20 cellular contexts compared by ENCODE assay signal in genomic region chr12:52455818-52456217, GRCh38. TPM values are rescaled to one million over a fixed set of nuclear protein-coding genes. Genes with fewer than 3 reads are reported as not detected.
"Had no signal": no experiment of that assay in that cellular context is flagged by ENCODE, and none has a peak within 500 bp of the region (broad histone marks: within the 10 kb centered on the region; RNA-seq: fewer than 3 reads in every experiment).

No MANE protein-coding gene starts in this region.

- ATAC-seq: mucosa of descending colon; naive thymus-derived CD4-positive, alpha-beta T cell; pancreas; stimulated activated naive CD8-positive, alpha-beta T cell treated with anti-CD3 and anti-CD28 coated beads, Interleukin-15, amount 100 ng/mL, for 72 hours had no signal

- DNase-seq: activated B cell treated with CpG ODN at 0.5 μM for 24 hours; activated CD4-positive, alpha-beta T cell treated with anti-CD3 and anti-CD28 coated beads, Interleukin-2, amount 10 ng/mL, durations not matched to agents 24 days and 14 days; activated naive CD8-positive, alpha-beta T cell treated with anti-CD3 and anti-CD28 coated beads for 36 hours; cerebellar nuclear complex; effector memory CD4-positive, alpha-beta T cell; left ventricle myocardium inferior; mucosa of descending colon; naive thymus-derived CD4-positive, alpha-beta T cell; pancreas; sigmoid colon; stimulated activated CD4-positive, alpha-beta T cell treated with anti-CD3 and anti-CD28 coated beads, Interleukin-1b, Interleukin-23, amount 100 ng/mL, for 48 hours; stimulated activated naive CD8-positive, alpha-beta T cell treated with anti-CD3 and anti-CD28 coated beads, Interleukin-15, amount 100 ng/mL, for 72 hours; T-helper 2 cell; upper lobe of left lung had no signal

- H3K4me3 Mint-ChIP-seq: activated B cell treated with CpG ODN at 0.5 μM for 24 hours; activated CD4-positive, alpha-beta T cell treated with anti-CD3 and anti-CD28 coated beads, Interleukin-2, amount 10 ng/mL, durations not matched to agents 24 days and 14 days; activated naive CD8-positive, alpha-beta T cell treated with anti-CD3 and anti-CD28 coated beads for 36 hours; activated T-helper 1 cell treated with anti-CD3 and anti-CD28 coated beads, Interleukin-12 subunit alpha, Interleukin-12 subunit beta, Interleukin-2, Interleukin-4 antibody, amounts not matched to agents 30 ng/mL and 10 ng/mL and 1 ng/mL, durations not matched to agents 14 hours and 24 hours and 36 hours; brain; dendritic cell treated with granulocyte-macrophage colony-stimulating factor and Interleukin-4, amounts not matched to agents 40 ng/mL and 50 ng/mL, for 4 days; memory B cell; naive thymus-derived CD4-positive, alpha-beta T cell; stimulated activated naive CD8-positive, alpha-beta T cell treated with anti-CD3 and anti-CD28 coated beads, Interleukin-15, amount 100 ng/mL, for 72 hours had no signal

- H3K4me1 Mint-ChIP-seq: activated B cell treated with CpG ODN at 0.5 μM for 24 hours; memory B cell; stimulated activated naive CD8-positive, alpha-beta T cell treated with anti-CD3 and anti-CD28 coated beads, Interleukin-15, amount 100 ng/mL, for 72 hours had no signal

- H3K4me3 ChIP-seq: left ventricle myocardium inferior, mucosa of descending colon, pancreas, sigmoid colon, upper lobe of left lung had no signal

- H3K27ac Mint-ChIP-seq: activated B cell treated with CpG ODN at 0.5 μM for 24 hours; activated CD4-positive, alpha-beta T cell treated with anti-CD3 and anti-CD28 coated beads, Interleukin-2, amount 10 ng/mL, durations not matched to agents 24 days and 14 days; activated naive CD8-positive, alpha-beta T cell treated with anti-CD3 and anti-CD28 coated beads for 36 hours; activated T-helper 1 cell treated with anti-CD3 and anti-CD28 coated beads, Interleukin-12 subunit alpha, Interleukin-12 subunit beta, Interleukin-2, Interleukin-4 antibody, amounts not matched to agents 30 ng/mL and 10 ng/mL and 1 ng/mL, durations not matched to agents 14 hours and 24 hours and 36 hours; brain; dendritic cell treated with granulocyte-macrophage colony-stimulating factor and Interleukin-4, amounts not matched to agents 40 ng/mL and 50 ng/mL, for 4 days; memory B cell; naive thymus-derived CD4-positive, alpha-beta T cell; stimulated activated naive CD8-positive, alpha-beta T cell treated with anti-CD3 and anti-CD28 coated beads, Interleukin-15, amount 100 ng/mL, for 72 hours had no signal

- H3K27me3 Mint-ChIP-seq: stimulated activated naive CD8-positive, alpha-beta T cell treated with anti-CD3 and anti-CD28 coated beads, Interleukin-15, amount 100 ng/mL, for 72 hours had no signal

- H3K36me3 Mint-ChIP-seq: activated naive CD8-positive, alpha-beta T cell treated with anti-CD3 and anti-CD28 coated beads for 36 hours; brain; memory B cell; naive thymus-derived CD4-positive, alpha-beta T cell had no signal

- H3K27ac ChIP-seq: left ventricle myocardium inferior, pancreas, sigmoid colon, upper lobe of left lung had no signal

- H3K4me1 ChIP-seq: left ventricle myocardium inferior, pancreas, sigmoid colon, upper lobe of left lung had no signal

- H3K9me3 ChIP-seq: left ventricle myocardium inferior, mucosa of descending colon, pancreas, sigmoid colon, upper lobe of left lung had no signal

- H3K27me3 ChIP-seq: sigmoid colon, upper lobe of left lung had no signal

- H3K9me3 Mint-ChIP-seq: activated B cell treated with CpG ODN at 0.5 μM for 24 hours; activated CD4-positive, alpha-beta T cell treated with anti-CD3 and anti-CD28 coated beads, Interleukin-2, amount 10 ng/mL, durations not matched to agents 24 days and 14 days; activated naive CD8-positive, alpha-beta T cell treated with anti-CD3 and anti-CD28 coated beads for 36 hours; activated T-helper 1 cell treated with anti-CD3 and anti-CD28 coated beads, Interleukin-12 subunit alpha, Interleukin-12 subunit beta, Interleukin-2, Interleukin-4 antibody, amounts not matched to agents 30 ng/mL and 10 ng/mL and 1 ng/mL, durations not matched to agents 14 hours and 24 hours and 36 hours; dendritic cell treated with granulocyte-macrophage colony-stimulating factor and Interleukin-4, amounts not matched to agents 40 ng/mL and 50 ng/mL, for 4 days; memory B cell; naive thymus-derived CD4-positive, alpha-beta T cell; stimulated activated naive CD8-positive, alpha-beta T cell treated with anti-CD3 and anti-CD28 coated beads, Interleukin-15, amount 100 ng/mL, for 72 hours had no signal

- H3K36me3 ChIP-seq: left ventricle myocardium inferior, pancreas, sigmoid colon, upper lobe of left lung had no signal

RNA-seq across cellular contexts. Expression of gene KRT6B, which starts 3.9 kb away (rescaled TPM):
- total RNA-seq: activated B cell treated with CpG ODN at 0.5 μM for 24 hours; activated CD4-positive, alpha-beta T cell treated with anti-CD3 and anti-CD28 coated beads, Interleukin-2, amount 10 ng/mL, durations not matched to agents 24 days and 14 days; activated naive CD8-positive, alpha-beta T cell treated with anti-CD3 and anti-CD28 coated beads for 36 hours; activated T-helper 1 cell treated with anti-CD3 and anti-CD28 coated beads, Interleukin-12 subunit alpha, Interleukin-12 subunit beta, Interleukin-2, Interleukin-4 antibody, amounts not matched to agents 30 ng/mL and 10 ng/mL and 1 ng/mL, durations not matched to agents 14 hours and 24 hours and 36 hours; kidney epithelial cell; left ventricle myocardium inferior; mucosa of descending colon; naive thymus-derived CD4-positive, alpha-beta T cell; sigmoid colon had no signal

RNA-seq across cellular contexts. Expression of gene KRT6C, which starts 17.8 kb away (rescaled TPM):
- total RNA-seq: activated B cell treated with CpG ODN at 0.5 μM for 24 hours; activated CD4-positive, alpha-beta T cell treated with anti-CD3 and anti-CD28 coated beads, Interleukin-2, amount 10 ng/mL, durations not matched to agents 24 days and 14 days; activated naive CD8-positive, alpha-beta T cell treated with anti-CD3 and anti-CD28 coated beads for 36 hours; activated T-helper 1 cell treated with anti-CD3 and anti-CD28 coated beads, Interleukin-12 subunit alpha, Interleukin-12 subunit beta, Interleukin-2, Interleukin-4 antibody, amounts not matched to agents 30 ng/mL and 10 ng/mL and 1 ng/mL, durations not matched to agents 14 hours and 24 hours and 36 hours; kidney epithelial cell; left ventricle myocardium inferior; naive thymus-derived CD4-positive, alpha-beta T cell; pancreas; sigmoid colon; temporal lobe; upper lobe of left lung had no signal

RNA-seq across cellular contexts. Expression of gene KRT75, which starts 21.6 kb away (rescaled TPM):
- total RNA-seq: activated B cell treated with CpG ODN at 0.5 μM for 24 hours; activated CD4-positive, alpha-beta T cell treated with anti-CD3 and anti-CD28 coated beads, Interleukin-2, amount 10 ng/mL, durations not matched to agents 24 days and 14 days; activated naive CD8-positive, alpha-beta T cell treated with anti-CD3 and anti-CD28 coated beads for 36 hours; activated T-helper 1 cell treated with anti-CD3 and anti-CD28 coated beads, Interleukin-12 subunit alpha, Interleukin-12 subunit beta, Interleukin-2, Interleukin-4 antibody, amounts not matched to agents 30 ng/mL and 10 ng/mL and 1 ng/mL, durations not matched to agents 14 hours and 24 hours and 36 hours; kidney epithelial cell; left ventricle myocardium inferior; mucosa of descending colon; naive thymus-derived CD4-positive, alpha-beta T cell; pancreas; sigmoid colon; temporal lobe; upper lobe of left lung had no signal

RNA-seq across cellular contexts. Expression of gene KRT6A, which starts 37.2 kb away (rescaled TPM):
- total RNA-seq: activated B cell treated with CpG ODN at 0.5 μM for 24 hours; activated CD4-positive, alpha-beta T cell treated with anti-CD3 and anti-CD28 coated beads, Interleukin-2, amount 10 ng/mL, durations not matched to agents 24 days and 14 days; activated naive CD8-positive, alpha-beta T cell treated with anti-CD3 and anti-CD28 coated beads for 36 hours; activated T-helper 1 cell treated with anti-CD3 and anti-CD28 coated beads, Interleukin-12 subunit alpha, Interleukin-12 subunit beta, Interleukin-2, Interleukin-4 antibody, amounts not matched to agents 30 ng/mL and 10 ng/mL and 1 ng/mL, durations not matched to agents 14 hours and 24 hours and 36 hours; left ventricle myocardium inferior; naive thymus-derived CD4-positive, alpha-beta T cell; sigmoid colon; temporal lobe had no signal

RNA-seq across cellular contexts. Expression of gene KRT82, which starts 49.7 kb away (rescaled TPM):
- total RNA-seq: activated B cell treated with CpG ODN at 0.5 μM for 24 hours; activated CD4-positive, alpha-beta T cell treated with anti-CD3 and anti-CD28 coated beads, Interleukin-2, amount 10 ng/mL, durations not matched to agents 24 days and 14 days; activated naive CD8-positive, alpha-beta T cell treated with anti-CD3 and anti-CD28 coated beads for 36 hours; activated T-helper 1 cell treated with anti-CD3 and anti-CD28 coated beads, Interleukin-12 subunit alpha, Interleukin-12 subunit beta, Interleukin-2, Interleukin-4 antibody, amounts not matched to agents 30 ng/mL and 10 ng/mL and 1 ng/mL, durations not matched to agents 14 hours and 24 hours and 36 hours; kidney epithelial cell; left ventricle myocardium inferior; mucosa of descending colon; naive thymus-derived CD4-positive, alpha-beta T cell; pancreas; sigmoid colon; temporal lobe; upper lobe of left lung had no signal
